ENCODE assay signal across 24 cellular contexts in genomic region chr1:30162565-30162964, GRCh38.
A peak's percentile ranks its signal among the peaks of the same experiment; 100 is the strongest.
DNase-seq lines count a peak whose midpoint lies in the region; ATAC-seq, FAIRE-seq and TF ChIP-seq lines count a peak whose summit lies in the region.
"Had no signal": no experiment of that assay in that cellular context is flagged by ENCODE, and none has a peak within 500 bp of the region (broad histone marks: within the 10 kb centered on the region; RNA-seq: fewer than 3 reads in every experiment).

No MANE protein-coding gene starts in this region.

- H3K4me1 ChIP-seq in BLaER1 (peaks cover 37% of the 10 kb centered on the region), K562 (replicated peaks in 1 of 2; ENCODE audit: control insufficient read depth in 2 of 2, insufficient read depth in 2 of 2, low read length in 2 of 2) (peaks cover 12 to 17% of the 10 kb centered on the region in 2 experiments; a peak in 4 of 5 replicates), tibial nerve (no peaks in the 10 kb centered on the region)
- H3K4me1 ChIP-seq in BLaER1 treated with 17β-estradiol and CSF1 and Interleukin-3, amounts not matched to agents 10 nM and 100 nM, result peaks cover 11 to 37% (median 32%) of the 10 kb centered on the region in 10 experiments
- H3K4me1 ChIP-seq: BE2C had no signal

- no peak for FAIRE-seq in K562 (lab: Jason Lieb, UNC)
- FAIRE-seq: A204.1, GM12891, GM19239 had no signal

- TF ChIP-seq EP300 in K562 (IDR thresholded peaks at IDR 0.05; ENCODE audit: low read length) (no peak), tibial nerve (IDR thresholded peaks at IDR 0.05) (no peak)

- WGBS in K562 (ENCODE audit: insufficient coverage, low coverage, missing lambda C conversion rate), result 12% methylated on average over 2 of the region's 2 CpGs
- WGBS in tibial nerve, 2 donors, result 72 to 87% methylated on average over 2 of the region's 2 CpGs

- H3K9me3 ChIP-seq in BLaER1 (0 out of 2 replicates have a peak, but pooled peaks cover 4% of the 10 kb centered on the region), K562 (replicated peaks; ENCODE audit: control insufficient read depth, insufficient read depth, low read depth, low read length) (no peaks in the 10 kb centered on the region), tibial nerve (no peaks in the 10 kb centered on the region)
- 0 out of 22 replicates have a peak, but pooled peaks cover 0 to 7% (median 0%) of the 10 kb centered on the region in 11 experiments for H3K9me3 ChIP-seq in BLaER1 treated with 17β-estradiol and CSF1 and Interleukin-3, amounts not matched to agents 10 nM and 100 nM (replicated peaks in 1 of 11)
- H3K9me3 ChIP-seq: BE2C had no signal

- no peak overlapping the region for H3K4me3 ChIP-seq in BLaER1
- no peak overlapping the region for H3K4me3 ChIP-seq in BLaER1 treated with 17β-estradiol and CSF1 and Interleukin-3, amounts not matched to agents 10 nM and 100 nM
- H3K4me3 ChIP-seq in K562, result no peak overlapping the region
- no peak overlapping the region for H3K4me3 ChIP-seq in tibial nerve

- no peaks in the 10 kb centered on the region for H3K27me3 ChIP-seq in BLaER1
- H3K27me3 ChIP-seq in BLaER1 treated with 17β-estradiol and CSF1 and Interleukin-3, amounts not matched to agents 10 nM and 100 nM, result no peaks in the 10 kb centered on the region
- H3K27me3 ChIP-seq in K562 (ENCODE audit: control insufficient read depth in 2 of 2, insufficient read depth in 2 of 2, low read length in 2 of 2), result peaks cover 0 to 13% of the 10 kb centered on the region in 2 experiments; a peak in 1 of 5 replicates
- peaks cover 0 to 5% of the 10 kb centered on the region in 2 donors for H3K27me3 ChIP-seq in tibial nerve
- H3K27me3 ChIP-seq: BE2C had no signal

- H4K20me1 ChIP-seq in BLaER1, result no peaks in the 10 kb centered on the region
- no peaks in the 10 kb centered on the region for H4K20me1 ChIP-seq in BLaER1 treated with 17β-estradiol and CSF1 and Interleukin-3, amounts not matched to agents 10 nM and 100 nM
- H4K20me1 ChIP-seq in K562 (replicated peaks; ENCODE audit: control insufficient read depth, insufficient read depth, low read length), result no peaks in the 10 kb centered on the region

- H3K36me3 ChIP-seq in BLaER1 (no peaks in the 10 kb centered on the region), K562 (ENCODE audit: control insufficient read depth, insufficient read depth, low read length) (no peaks in the 10 kb centered on the region), tibial nerve (no peaks in the 10 kb centered on the region)
- H3K36me3 ChIP-seq in BLaER1 treated with 17β-estradiol and CSF1 and Interleukin-3, amounts not matched to agents 10 nM and 100 nM, result no peaks in the 10 kb centered on the region
- H3K36me3 ChIP-seq: BE2C had no signal

- H3K9ac ChIP-seq in BLaER1, result no peak overlapping the region
- H3K9ac ChIP-seq in BLaER1 treated with 17β-estradiol and CSF1 and Interleukin-3, amounts not matched to agents 10 nM and 100 nM, result 0 out of 22 replicates have a peak overlapping the region, but pooled peaks of 1 of the 11 experiments have one; percentile 8
- H3K9ac ChIP-seq in K562 (ENCODE audit: insufficient read depth in 1 of 2, low read depth in 2 of 2, low read length in 2 of 2), result no peak overlapping the region

- POLR2A ChIA-PET in K562 (lab: Yijun Ruan, JAX), result no interaction called here

- intact Hi-C loops in K562 (cut with micrococcal nuclease), result no loop called here

- TF ChIP-seq POLR2A in K562 (conservative IDR thresholded peaks at IDR 0.05), result no peak
- TF ChIP-seq POLR2A in tibial nerve (IDR thresholded peaks at IDR 0.05), result no peak

- DNase-seq in K562 (ENCODE audit: extremely low read depth in 1 of 4, low spot score in 3 of 4), result no peak
- DNase-seq in tibial nerve (ENCODE audit: low spot score in 2 of 2), result no peak
- DNase-seq: 8988T; ACHN; BE2C; C1 segment of cervical spinal cord; CD4-positive, alpha-beta memory T cell; CD4-positive, CD25-positive, alpha-beta regulatory T cell; CD8-positive, alpha-beta memory T cell; COR-L47; DMS 273 treated with DMSO at 0.1 percent for 48 hours; DMS153; DMS53; DMS79; DND-41; EL; GDM1 had no signal

- ATAC-seq in K562, result no peak
- ATAC-seq in HG03280 (IDR thresholded peaks at IDR 0.05; ENCODE audit: unreplicated experiment), result no peak
- ATAC-seq in HG02852 (IDR thresholded peaks at IDR 0.05; ENCODE audit: unreplicated experiment), result no peak

- CTCF ChIA-PET in K562 (lab: Yijun Ruan, JAX; ENCODE audit: low intra/inter-chr PET ratio), result no interaction called here

- no peak overlapping the region for H2AFZ ChIP-seq in K562 (ENCODE audit: low read depth, low read length)

- H3K4me2 ChIP-seq in BLaER1 (peak overlapping the region; percentile 79), K562 (ENCODE audit: insufficient read depth, low read length) (no peak overlapping the region)
- peak overlapping the region; percentile 46 to 91 (median 74) for H3K4me2 ChIP-seq in BLaER1 treated with 17β-estradiol and CSF1 and Interleukin-3, amounts not matched to agents 10 nM and 100 nM

- BruUV-seq in K562 (replicated peaks; lab: Mats Ljungman, UMichigan), result no TSS peak

- TF ChIP-seq CTCF in K562 (IDR thresholded peaks at IDR 0.05 in 2 of 3, conservative IDR thresholded peaks at IDR 0.05 in 1 of 3; ENCODE audit: insufficient read depth in 2 of 3, low read depth in 1 of 3, low read length in 3 of 3) (no peak), tibial nerve (IDR thresholded peaks at IDR 0.05) (no peak)

- no peaks in the 10 kb centered on the region for H3K79me2 ChIP-seq in K562 (ENCODE audit: control insufficient read depth, insufficient read depth, low read length)

- no peaks in the 10 kb centered on the region for H3K9me1 ChIP-seq in K562 (ENCODE audit: control insufficient read depth, insufficient read depth, low read length)

- no peak for TF ChIP-seq RAD21 in K562 (CRISPR knock-in tag; conservative IDR thresholded peaks at IDR 0.05 in 1 of 2, IDR thresholded peaks at IDR 0.05 in 1 of 2)

- in situ Hi-C loops in K562 (cut with MboI), result no loop called here

- H3K27ac ChIP-seq in BLaER1 (no peak overlapping the region), K562 (ENCODE audit: extremely low read depth, low read depth, low read length) (no peak overlapping the region), tibial nerve (no peak overlapping the region)
- H3K27ac ChIP-seq in BLaER1 treated with 17β-estradiol and CSF1 and Interleukin-3, amounts not matched to agents 10 nM and 100 nM, result no peak overlapping the region

TF ChIP-seq in K562, 482 proteins besides CTCF, POLR2A, EP300 and RAD21:
- TF ChIP-seq ZNF24 (IDR thresholded peaks at IDR 0.05) (peak; percentile 90), ZNF384 (IDR thresholded peaks at IDR 0.05; ENCODE audit: low read depth, low read length) (no peak)
